Comparison of ENCODE assay signal across 2 cellular contexts in genomic region chr17:79788989-79789942, GRCh38.
TF ChIP-seq lines count a peak whose summit lies in the region.

No MANE protein-coding gene starts in this region.

TF ChIP-seq in HCT116, 20 proteins besides CTCF, POLR2A, EP300 and RAD21:
- TF ChIP-seq POLR2AphosphoS5 (IDR thresholded peaks at IDR 0.05; ENCODE audit: low read depth, low read length) (no peak), SP1 (IDR thresholded peaks at IDR 0.05; ENCODE audit: low read depth) (no peak), EGR1 (IDR thresholded peaks at IDR 0.05; ENCODE audit: low read depth) (no peak), FOSL1 (IDR thresholded peaks at IDR 0.05; ENCODE audit: low read depth) (no peak), CEBPB (IDR thresholded peaks at IDR 0.05; ENCODE audit: low read depth) (no peak), ZNF274 (IDR thresholded peaks at IDR 0.05; ENCODE audit: low read depth, low read length) (no peak), YY1 (IDR thresholded peaks at IDR 0.05; ENCODE audit: extremely low read depth, insufficient replicate concordance, low read depth, low read length) (no peak), CBX3 (IDR thresholded peaks at IDR 0.05; ENCODE audit: low read depth) (no peak), ATF3 (IDR thresholded peaks at IDR 0.05) (no peak), ELF1 (IDR thresholded peaks at IDR 0.05; ENCODE audit: borderline replicate concordance, low read depth) (no peak), TCF7L2 (IDR thresholded peaks at IDR 0.05; ENCODE audit: borderline replicate concordance, extremely low read depth, insufficient read depth, insufficient read length) (no peak), REST (IDR thresholded peaks at IDR 0.05; ENCODE audit: low read depth) (no peak), ZBTB33 (IDR thresholded peaks at IDR 0.05; ENCODE audit: extremely low read depth, insufficient replicate concordance, low read length) (no peak), ZFX (IDR thresholded peaks at IDR 0.05) (no peak), MAX (IDR thresholded peaks at IDR 0.05) (no peak), SRF (IDR thresholded peaks at IDR 0.05; ENCODE audit: low read depth) (no peak), EZH2phosphoT487 (IDR thresholded peaks at IDR 0.05; ENCODE audit: borderline replicate concordance) (no peak), JUND (IDR thresholded peaks at IDR 0.05) (no peak), EZH2 (IDR thresholded peaks at IDR 0.05) (no peak), SIN3A (IDR thresholded peaks at IDR 0.05; ENCODE audit: low read depth) (no peak)

TF ChIP-seq in K562, 482 proteins besides CTCF, POLR2A, EP300 and RAD21:
- TF ChIP-seq ZNF263 (CRISPR knock-in tag; IDR thresholded peaks at IDR 0.05; ENCODE audit: borderline replicate concordance) (peak; percentile 47; the same call in 1 of the 2 replicates), NBN (IDR thresholded peaks at IDR 0.05; ENCODE audit: low read depth) (no peak), TSHZ1 (CRISPR knock-in tag; IDR thresholded peaks at IDR 0.05) (no peak), ARID1B (IDR thresholded peaks at IDR 0.05) (no peak)
TF ChIP-seq in K562: peak in this region for 1.
